ENCODE assay signal across 1 cellular context in genomic region chr16:11780988-11781680, GRCh38.
TF ChIP-seq lines count a peak whose summit lies in the region.

No MANE protein-coding gene starts in this region.

TF ChIP-seq in GM12878, 131 proteins besides CTCF, POLR2A, EP300 and RAD21 (continued from another document):
- peak; percentile 93 for TF ChIP-seq ZBTB40 (IDR thresholded peaks at IDR 0.05; ENCODE audit: borderline replicate concordance)
- no peak for TF ChIP-seq ZNF217 (IDR thresholded peaks at IDR 0.05)
- TF ChIP-seq GATAD2B (conservative IDR thresholded peaks at IDR 0.05; ENCODE audit: low read depth) = no peak
- TF ChIP-seq ZNF622 (IDR thresholded peaks at IDR 0.05) = no peak
